1 cellular context compared by ENCODE assay signal in the genomic region with DNA sequence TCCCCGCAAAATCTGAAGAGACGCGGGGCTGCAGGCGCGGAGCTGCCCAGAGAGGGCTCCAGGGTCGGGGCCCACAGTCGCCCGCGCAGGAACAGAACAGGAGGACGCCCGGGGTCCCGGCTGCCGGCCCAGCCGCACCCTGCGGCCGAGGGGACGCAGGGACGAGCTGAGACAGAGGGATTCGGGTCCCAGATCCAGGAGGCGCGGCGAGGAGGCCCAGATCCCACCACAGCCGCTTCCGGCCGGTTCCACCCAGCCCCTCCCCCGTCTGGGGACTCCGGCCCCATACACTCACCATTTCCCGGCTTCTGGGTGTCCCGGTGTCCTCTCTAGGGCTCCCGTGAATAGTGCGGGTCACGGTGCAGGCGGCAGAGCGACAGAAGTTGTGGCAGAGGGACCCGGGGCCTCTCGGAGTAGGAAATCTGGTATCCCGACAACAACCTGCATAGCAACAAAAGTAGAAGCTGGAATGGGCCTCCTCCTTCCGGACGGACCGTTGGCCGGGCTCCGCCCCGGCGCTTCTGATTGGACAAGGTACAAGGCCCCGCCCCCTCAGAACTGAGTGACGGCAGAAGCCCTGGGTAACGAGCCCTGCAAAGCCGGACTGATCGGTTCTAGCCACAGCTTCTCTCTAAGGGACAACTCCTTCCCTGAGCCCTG.
TF ChIP-seq lines count a peak whose summit lies in the region.

Gene ZNF20, minus strand, starts transcription at position 466 of the 660 bp plus-strand sequence. Its CDS starts 168 bp downstream, at position 298.

TF ChIP-seq in HepG2, 621 proteins besides CTCF, POLR2A, EP300 and RAD21 (continued from another document and continues in another):
- TF ChIP-seq ATF6 (CRISPR knock-in tag; conservative IDR thresholded peaks at IDR 0.05), result no peak
- 0 out of 2 replicates have a peak, but pooled peaks have one; percentile 45 for TF ChIP-seq KLF15 (CRISPR knock-in tag; IDR thresholded peaks at IDR 0.05; ENCODE audit: borderline replicate concordance)
- no peak for TF ChIP-seq THAP7 (CRISPR knock-in tag; IDR thresholded peaks at IDR 0.05)
- TF ChIP-seq SMYD3 (CRISPR knock-in tag; IDR thresholded peaks at IDR 0.05), result peak; percentile 46; the same call in 1 of the 2 replicates
- no peak for TF ChIP-seq ZFP36L1 (CRISPR knock-in tag; IDR thresholded peaks at IDR 0.05)
- TF ChIP-seq NR1H2 (CRISPR knock-in tag; IDR thresholded peaks at IDR 0.05; ENCODE audit: borderline replicate concordance, low read depth), result no peak
- TF ChIP-seq NFATC3 (CRISPR knock-in tag; IDR thresholded peaks at IDR 0.05), result no peak
- no peak for TF ChIP-seq ZNF441 (CRISPR knock-in tag; IDR thresholded peaks at IDR 0.05; ENCODE audit: borderline replicate concordance)
- TF ChIP-seq, protein P1, sequence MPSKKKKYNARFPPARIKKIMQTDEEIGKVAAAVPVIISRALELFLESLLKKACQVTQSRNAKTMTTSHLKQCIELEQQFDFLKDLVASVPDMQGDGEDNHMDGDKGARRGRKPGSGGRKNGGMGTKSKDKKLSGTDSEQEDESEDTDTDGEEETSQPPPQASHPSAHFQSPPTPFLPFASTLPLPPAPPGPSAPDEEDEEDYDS (CRISPR knock-in tag; IDR thresholded peaks at IDR 0.05), result peak; percentile 52
- TF ChIP-seq ZC3H13 (CRISPR knock-in tag; IDR thresholded peaks at IDR 0.05), result no peak
- TF ChIP-seq YEATS2 (CRISPR knock-in tag; IDR thresholded peaks at IDR 0.05; ENCODE audit: borderline replicate concordance), result 0 out of 2 replicates have a peak, but pooled peaks have one; percentile 26
- no peak for TF ChIP-seq TSC22D2 (CRISPR knock-in tag; IDR thresholded peaks at IDR 0.05; ENCODE audit: borderline replicate concordance)
- no peak for TF ChIP-seq ZNF329 (CRISPR knock-in tag; IDR thresholded peaks at IDR 0.05; ENCODE audit: low read depth)
- no peak for TF ChIP-seq JDP2 (CRISPR knock-in tag; IDR thresholded peaks at IDR 0.05; ENCODE audit: borderline replicate concordance)
- no peak for TF ChIP-seq ZNF839 (CRISPR knock-in tag; IDR thresholded peaks at IDR 0.05; ENCODE audit: borderline replicate concordance)
- no peak for TF ChIP-seq ZNF142 (CRISPR knock-in tag; IDR thresholded peaks at IDR 0.05)
- TF ChIP-seq ZFY (CRISPR knock-in tag; IDR thresholded peaks at IDR 0.05), result peak; percentile 88
- TF ChIP-seq, protein P2, sequence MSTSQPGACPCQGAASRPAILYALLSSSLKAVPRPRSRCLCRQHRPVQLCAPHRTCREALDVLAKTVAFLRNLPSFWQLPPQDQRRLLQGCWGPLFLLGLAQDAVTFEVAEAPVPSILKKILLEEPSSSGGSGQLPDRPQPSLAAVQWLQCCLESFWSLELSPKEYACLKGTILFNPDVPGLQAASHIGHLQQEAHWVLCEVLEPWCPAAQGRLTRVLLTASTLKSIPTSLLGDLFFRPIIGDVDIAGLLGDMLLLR (CRISPR knock-in tag; IDR thresholded peaks at IDR 0.05), result 0 out of 2 replicates have a peak, but pooled peaks have one; percentile 34
- TF ChIP-seq ZMYM4 (CRISPR knock-in tag; IDR thresholded peaks at IDR 0.05), result peak; percentile 41; the same call in 1 of the 2 replicates
- no peak for TF ChIP-seq HIVEP1 (CRISPR knock-in tag; IDR thresholded peaks at IDR 0.05)
- no peak for TF ChIP-seq ZNF549 (CRISPR knock-in tag; IDR thresholded peaks at IDR 0.05)
- TF ChIP-seq, protein P3, sequence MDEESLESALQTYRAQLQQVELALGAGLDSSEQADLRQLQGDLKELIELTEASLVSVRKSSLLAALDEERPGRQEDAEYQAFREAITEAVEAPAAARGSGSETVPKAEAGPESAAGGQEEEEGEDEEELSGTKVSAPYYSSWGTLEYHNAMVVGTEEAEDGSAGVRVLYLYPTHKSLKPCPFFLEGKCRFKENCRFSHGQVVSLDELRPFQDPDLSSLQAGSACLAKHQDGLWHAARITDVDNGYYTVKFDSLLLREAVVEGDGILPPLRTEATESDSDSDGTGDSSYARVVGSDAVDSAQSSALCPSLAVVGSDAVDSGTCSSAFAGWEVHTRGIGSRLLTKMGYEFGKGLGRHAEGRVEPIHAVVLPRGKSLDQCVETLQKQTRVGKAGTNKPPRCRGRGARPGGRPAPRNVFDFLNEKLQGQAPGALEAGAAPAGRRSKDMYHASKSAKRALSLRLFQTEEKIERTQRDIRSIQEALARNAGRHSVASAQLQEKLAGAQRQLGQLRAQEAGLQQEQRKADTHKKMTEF (CRISPR knock-in tag; IDR thresholded peaks at IDR 0.05), result peak; percentile 34; the same call in 1 of the 2 replicates
- TF ChIP-seq ZNF709 (CRISPR knock-in tag; IDR thresholded peaks at IDR 0.05), result no peak
- TF ChIP-seq KDM5B (CRISPR knock-in tag; IDR thresholded peaks at IDR 0.05; ENCODE audit: borderline replicate concordance), result no peak
- TF ChIP-seq, protein P4, sequence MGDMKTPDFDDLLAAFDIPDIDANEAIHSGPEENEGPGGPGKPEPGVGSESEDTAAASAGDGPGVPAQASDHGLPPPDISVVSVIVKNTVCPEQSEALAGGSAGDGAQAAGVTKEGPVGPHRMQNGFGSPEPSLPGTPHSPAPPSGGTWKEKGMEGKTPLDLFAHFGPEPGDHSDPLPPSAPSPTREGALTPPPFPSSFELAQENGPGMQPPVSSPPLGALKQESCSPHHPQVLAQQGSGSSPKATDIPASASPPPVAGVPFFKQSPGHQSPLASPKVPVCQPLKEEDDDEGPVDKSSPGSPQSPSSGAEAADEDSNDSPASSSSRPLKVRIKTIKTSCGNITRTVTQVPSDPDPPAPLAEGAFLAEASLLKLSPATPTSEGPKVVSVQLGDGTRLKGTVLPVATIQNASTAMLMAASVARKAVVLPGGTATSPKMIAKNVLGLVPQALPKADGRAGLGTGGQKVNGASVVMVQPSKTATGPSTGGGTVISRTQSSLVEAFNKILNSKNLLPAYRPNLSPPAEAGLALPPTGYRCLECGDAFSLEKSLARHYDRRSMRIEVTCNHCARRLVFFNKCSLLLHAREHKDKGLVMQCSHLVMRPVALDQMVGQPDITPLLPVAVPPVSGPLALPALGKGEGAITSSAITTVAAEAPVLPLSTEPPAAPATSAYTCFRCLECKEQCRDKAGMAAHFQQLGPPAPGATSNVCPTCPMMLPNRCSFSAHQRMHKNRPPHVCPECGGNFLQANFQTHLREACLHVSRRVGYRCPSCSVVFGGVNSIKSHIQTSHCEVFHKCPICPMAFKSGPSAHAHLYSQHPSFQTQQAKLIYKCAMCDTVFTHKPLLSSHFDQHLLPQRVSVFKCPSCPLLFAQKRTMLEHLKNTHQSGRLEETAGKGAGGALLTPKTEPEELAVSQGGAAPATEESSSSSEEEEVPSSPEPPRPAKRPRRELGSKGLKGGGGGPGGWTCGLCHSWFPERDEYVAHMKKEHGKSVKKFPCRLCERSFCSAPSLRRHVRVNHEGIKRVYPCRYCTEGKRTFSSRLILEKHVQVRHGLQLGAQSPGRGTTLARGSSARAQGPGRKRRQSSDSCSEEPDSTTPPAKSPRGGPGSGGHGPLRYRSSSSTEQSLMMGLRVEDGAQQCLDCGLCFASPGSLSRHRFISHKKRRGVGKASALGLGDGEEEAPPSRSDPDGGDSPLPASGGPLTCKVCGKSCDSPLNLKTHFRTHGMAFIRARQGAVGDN (CRISPR knock-in tag; IDR thresholded peaks at IDR 0.05), result peak; percentile 72
- no peak for TF ChIP-seq MYNN (CRISPR knock-in tag; IDR thresholded peaks at IDR 0.05; ENCODE audit: low read depth)
- TF ChIP-seq, protein P5, sequence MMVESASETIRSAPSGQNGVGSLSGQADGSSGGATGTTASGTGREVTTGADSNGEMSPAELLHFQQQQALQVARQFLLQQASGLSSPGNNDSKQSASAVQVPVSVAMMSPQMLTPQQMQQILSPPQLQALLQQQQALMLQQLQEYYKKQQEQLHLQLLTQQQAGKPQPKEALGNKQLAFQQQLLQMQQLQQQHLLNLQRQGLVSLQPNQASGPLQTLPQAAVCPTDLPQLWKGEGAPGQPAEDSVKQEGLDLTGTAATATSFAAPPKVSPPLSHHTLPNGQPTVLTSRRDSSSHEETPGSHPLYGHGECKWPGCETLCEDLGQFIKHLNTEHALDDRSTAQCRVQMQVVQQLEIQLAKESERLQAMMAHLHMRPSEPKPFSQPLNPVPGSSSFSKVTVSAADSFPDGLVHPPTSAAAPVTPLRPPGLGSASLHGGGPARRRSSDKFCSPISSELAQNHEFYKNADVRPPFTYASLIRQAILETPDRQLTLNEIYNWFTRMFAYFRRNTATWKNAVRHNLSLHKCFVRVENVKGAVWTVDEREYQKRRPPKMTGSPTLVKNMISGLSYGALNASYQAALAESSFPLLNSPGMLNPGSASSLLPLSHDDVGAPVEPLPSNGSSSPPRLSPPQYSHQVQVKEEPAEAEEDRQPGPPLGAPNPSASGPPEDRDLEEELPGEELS (CRISPR knock-in tag; IDR thresholded peaks at IDR 0.05), result no peak
- peak; percentile 52; the same call in 1 of the 2 replicates for TF ChIP-seq SRY (CRISPR knock-in tag; IDR thresholded peaks at IDR 0.05)
- no peak for TF ChIP-seq GZF1 (CRISPR knock-in tag; IDR thresholded peaks at IDR 0.05)
- TF ChIP-seq BRCA1 (CRISPR knock-in tag; IDR thresholded peaks at IDR 0.05), result no peak
- TF ChIP-seq CCDC6 (CRISPR knock-in tag; IDR thresholded peaks at IDR 0.05), result 0 out of 2 replicates have a peak, but pooled peaks have one; percentile 1
